Comparison of ENCODE assay signal across 11 cellular contexts in genomic region chr2:219274392-219274921, GRCh38. TPM values are rescaled to one million over a fixed set of nuclear protein-coding genes. Genes with fewer than 3 reads are reported as not detected.
DNase-seq lines count a peak whose midpoint lies in the region; ATAC-seq and TF ChIP-seq lines count a peak whose summit lies in the region.
"Had no signal": no experiment of that assay in that cellular context is flagged by ENCODE, and none has a peak within 500 bp of the region (broad histone marks: within the 10 kb centered on the region; RNA-seq: fewer than 3 reads in every experiment).

No MANE protein-coding gene starts in this region.

- H3K9me3 Mint-ChIP-seq in activated CD4-positive, alpha-beta T cell treated with anti-CD3 and anti-CD28 coated beads for 36 hours (ENCODE audit: low read depth), result no peaks in the 10 kb centered on the region
- H3K9me3 Mint-ChIP-seq: activated naive CD4-positive, alpha-beta T cell treated with anti-CD3 and anti-CD28 coated beads, Interleukin-2, amount 50 U/mL, for 72 hours; stimulated activated naive B cell treated with anti-CD40 and anti-IgM and Interleukin-4, amounts not matched to agents 10 μg/mL and 1 μg/mL and 100 μg/mL, for 72 hours had no signal

- no peak overlapping the region for H3K27ac Mint-ChIP-seq in activated CD4-positive, alpha-beta T cell treated with anti-CD3 and anti-CD28 coated beads for 36 hours
- H3K27ac Mint-ChIP-seq: activated naive CD4-positive, alpha-beta T cell treated with anti-CD3 and anti-CD28 coated beads, Interleukin-2, amount 50 U/mL, for 72 hours; stimulated activated naive B cell treated with anti-CD40 and anti-IgM and Interleukin-4, amounts not matched to agents 10 μg/mL and 1 μg/mL and 100 μg/mL, for 72 hours had no signal

- H3K27me3 ChIP-seq in psoas muscle (ENCODE audit: insufficient read depth in 3 of 3, low read length in 2 of 3), result no peaks in the 10 kb centered on the region

- H3K4me1 Mint-ChIP-seq in activated CD4-positive, alpha-beta T cell treated with anti-CD3 and anti-CD28 coated beads for 36 hours, result peaks cover 20% of the 10 kb centered on the region

- peaks cover 16% of the 10 kb centered on the region for H3K4me1 ChIP-seq in psoas muscle

- CTCF ChIA-PET in RWPE1 (lab: Yijun Ruan, JAX), result interaction anchor here (0.6 to 2.4 kb wide), 5 partner anchors 20 to 96 kb away, joined by 3 to 22 read pairs (median 6); partner anchors contain the start of gene RETREG2
- CTCF ChIA-PET in activated CD4-positive, alpha-beta T cell treated with anti-CD3 and anti-CD28 coated beads for 36 hours (lab: Charles Lee), result interaction anchor here (0.9 to 15.5 kb wide), 8 partner anchors 13 to 233 kb away, joined by 3 to 257 read pairs (median 4); partner anchors contain the start of genes TUBA4A and TUBA4B

- H3K27ac ChIP-seq in RWPE1 (peak overlapping the region; percentile 100), psoas muscle (peak overlapping the region; percentile 89)

- 9 to 16% (median 12%) methylated on average over 3 of the region's 3 CpGs for WGBS in psoas muscle, 3 donors

- no peaks in the 10 kb centered on the region for H3K36me3 ChIP-seq in psoas muscle (ENCODE audit: insufficient read depth in 1 of 2, low read depth in 1 of 2)

- peak; percentile 62 to 67 (median 64) for ATAC-seq in psoas muscle
- ATAC-seq in HG03159 (IDR thresholded peaks at IDR 0.05; ENCODE audit: unreplicated experiment), result no peak
- no peak for ATAC-seq in activated CD4-positive, alpha-beta T cell treated with anti-CD3 and anti-CD28 coated beads for 36 hours
- ATAC-seq: activated naive CD4-positive, alpha-beta T cell treated with anti-CD3 and anti-CD28 coated beads, Interleukin-2, amount 50 U/mL, for 72 hours; stimulated activated naive B cell treated with anti-CD40 and anti-IgM and Interleukin-4, amounts not matched to agents 10 μg/mL and 1 μg/mL and 100 μg/mL, for 72 hours had no signal

- H3K27me3 Mint-ChIP-seq in activated CD4-positive, alpha-beta T cell treated with anti-CD3 and anti-CD28 coated beads for 36 hours, result no peaks in the 10 kb centered on the region
- H3K27me3 Mint-ChIP-seq: stimulated activated naive B cell treated with anti-CD40 and anti-IgM and Interleukin-4, amounts not matched to agents 10 μg/mL and 1 μg/mL and 100 μg/mL, for 72 hours had no signal

- no peak for TF ChIP-seq CTCF in RWPE1 (conservative IDR thresholded peaks at IDR 0.05; ENCODE audit: low read depth)
- no peak for TF ChIP-seq CTCF in psoas muscle (IDR thresholded peaks at IDR 0.05)

- no peak overlapping the region for H3K4me3 ChIP-seq in psoas muscle

- no peaks in the 10 kb centered on the region for H3K9me3 ChIP-seq in psoas muscle

- H3K36me3 Mint-ChIP-seq in activated CD4-positive, alpha-beta T cell treated with anti-CD3 and anti-CD28 coated beads for 36 hours (ENCODE audit: low read depth), result no peaks in the 10 kb centered on the region
- H3K36me3 Mint-ChIP-seq: activated naive CD4-positive, alpha-beta T cell treated with anti-CD3 and anti-CD28 coated beads, Interleukin-2, amount 50 U/mL, for 72 hours; stimulated activated naive B cell treated with anti-CD40 and anti-IgM and Interleukin-4, amounts not matched to agents 10 μg/mL and 1 μg/mL and 100 μg/mL, for 72 hours had no signal

- intact Hi-C loops in psoas muscle (cut with DNase I), result no loop called here
- intact Hi-C loops in activated CD4-positive, alpha-beta T cell treated with anti-CD3 and anti-CD28 coated beads for 36 hours (cut with DNase I, micrococcal nuclease), result no loop called here

- DNase-seq in ELF-1 (ENCODE audit: low read depth, low spot score), result peak; percentile 90
- DNase-seq in RWPE1 (ENCODE audit: low spot score), result peak; percentile 79
- DNase-seq in fibroblast of gingiva (ENCODE audit: low read depth), result peak; percentile 58
- no peak for DNase-seq in psoas muscle
- DNase-seq in stimulated activated CD4-positive, alpha-beta T cell treated with anti-CD3 and anti-CD28 coated beads, Interleukin-4, amount 100 ng/mL, for 1 hour, result no peak
- DNase-seq in activated CD4-positive, alpha-beta T cell treated with anti-CD3 and anti-CD28 coated beads for 36 hours, result no peak
- no peak for DNase-seq in stimulated activated CD4-positive, alpha-beta T cell treated with anti-CD3 and anti-CD28 coated beads, Interleukin-12 subunit alpha, Interleukin-12 subunit beta, amount 100 ng/mL, for 4 hours
- DNase-seq: stimulated activated naive B cell treated with anti-CD40 and anti-IgM and Interleukin-4, amounts not matched to agents 10 μg/mL and 1 μg/mL and 100 μg/mL, for 72 hours had no signal

- no peak overlapping the region for H3K4me3 Mint-ChIP-seq in activated CD4-positive, alpha-beta T cell treated with anti-CD3 and anti-CD28 coated beads for 36 hours
- H3K4me3 Mint-ChIP-seq: stimulated activated naive B cell treated with anti-CD40 and anti-IgM and Interleukin-4, amounts not matched to agents 10 μg/mL and 1 μg/mL and 100 μg/mL, for 72 hours had no signal

- POLR2A ChIA-PET in RWPE1 (lab: Yijun Ruan, JAX; ENCODE audit: low non-redundant PET), result interaction anchor here (0.6 to 3.1 kb wide), 6 partner anchors 12 to 98 kb away, joined by 3 to 35 read pairs (median 6); partner anchors contain the start of genes CNPPD1, GLB1L, STK16 and TUBA4A
- POLR2A ChIA-PET in activated CD4-positive, alpha-beta T cell treated with anti-CD3 and anti-CD28 coated beads for 36 hours (lab: Charles Lee), result no interaction called here

RNA-seq across cellular contexts. Expression of gene DNAJB2, which starts 4.7 kb away (rescaled TPM):
- 100 to 1,000 TPM in 3 of 4 donors, 10 to 100 TPM in 1; 93.1 to 173 (median 117) TPM for total RNA-seq in psoas muscle
- polyA plus RNA-seq in psoas muscle, result 100 to 1,000 TPM in 2 of 3 donors, 10 to 100 TPM in 1; 99.6 to 204 (median 100) TPM
- total RNA-seq in activated CD4-positive, alpha-beta T cell treated with anti-CD3 and anti-CD28 coated beads for 36 hours, result 10 to 100 TPM; 51.8 to 62.8 TPM

RNA-seq across cellular contexts. Expression of gene TUBA4A, which starts 20.7 kb away (rescaled TPM):
- 100 to 1,000 TPM; 522 to 707 (median 613) TPM for total RNA-seq in psoas muscle
- polyA plus RNA-seq in psoas muscle, result 100 to 1,000 TPM; 291 to 618 (median 508) TPM
- total RNA-seq in activated CD4-positive, alpha-beta T cell treated with anti-CD3 and anti-CD28 coated beads for 36 hours, result 100 to 1,000 TPM; 210 to 369 TPM

RNA-seq across cellular contexts. Expression of gene TUBA4B, which starts 21.4 kb away (rescaled TPM):
- not detected for total RNA-seq in psoas muscle
- under 1 TPM in 1 of 3 donors, not detected in 2; 0.06 TPM for polyA plus RNA-seq in psoas muscle
- not detected for total RNA-seq in activated CD4-positive, alpha-beta T cell treated with anti-CD3 and anti-CD28 coated beads for 36 hours
- total RNA-seq: activated naive CD4-positive, alpha-beta T cell treated with anti-CD3 and anti-CD28 coated beads, Interleukin-2, amount 50 U/mL, for 72 hours; mucosa of gallbladder had no signal

RNA-seq across cellular contexts. Expression of gene STK16, which starts 29.2 kb away (rescaled TPM):
- total RNA-seq in psoas muscle, result 10 to 100 TPM; 11.6 to 16.7 (median 14.3) TPM
- polyA plus RNA-seq in psoas muscle, result 10 to 100 TPM; 15.8 to 38.5 (median 29.7) TPM
- total RNA-seq in activated CD4-positive, alpha-beta T cell treated with anti-CD3 and anti-CD28 coated beads for 36 hours, result 10 to 100 TPM; 34.3 to 35.4 TPM

RNA-seq across cellular contexts. Expression of gene GLB1L, which starts 29.2 kb away (rescaled TPM):
- total RNA-seq in psoas muscle, result 1 to 10 TPM in 1 of 4 donors, under 1 TPM in 3; 0.59 to 1.6 (median 0.92) TPM
- 1 to 10 TPM in 1 of 3 donors, under 1 TPM in 2; 0.55 to 3.7 (median 0.82) TPM for polyA plus RNA-seq in psoas muscle
- 1 to 10 TPM; 2.7 to 4.2 TPM for total RNA-seq in activated CD4-positive, alpha-beta T cell treated with anti-CD3 and anti-CD28 coated beads for 36 hours

Comparison
In these comparisons a context has a peak if more than half of its experiments do, and no peak if none do; other contexts are left out.
1. DNase-seq: peak in ELF-1 (single experiment), RWPE1 (single experiment) and fibroblast of gingiva (single experiment); none in psoas muscle (0 of 2), stimulated activated CD4-positive, alpha-beta T cell treated with anti-CD3 and anti-CD28 coated beads, Interleukin-4, amount 100 ng/mL, for 1 hour (single experiment), activated CD4-positive, alpha-beta T cell treated with anti-CD3 and anti-CD28 coated beads for 36 hours (single experiment) and stimulated activated CD4-positive, alpha-beta T cell treated with anti-CD3 and anti-CD28 coated beads, Interleukin-12 subunit alpha, Interleukin-12 subunit beta, amount 100 ng/mL, for 4 hours (single experiment).
2. ATAC-seq: peak in psoas muscle (4 of 4); none in HG03159 (single experiment) and activated CD4-positive, alpha-beta T cell treated with anti-CD3 and anti-CD28 coated beads for 36 hours (single experiment).